Comparison of ENCODE assay signal across 25 cellular contexts in the genomic region with DNA sequence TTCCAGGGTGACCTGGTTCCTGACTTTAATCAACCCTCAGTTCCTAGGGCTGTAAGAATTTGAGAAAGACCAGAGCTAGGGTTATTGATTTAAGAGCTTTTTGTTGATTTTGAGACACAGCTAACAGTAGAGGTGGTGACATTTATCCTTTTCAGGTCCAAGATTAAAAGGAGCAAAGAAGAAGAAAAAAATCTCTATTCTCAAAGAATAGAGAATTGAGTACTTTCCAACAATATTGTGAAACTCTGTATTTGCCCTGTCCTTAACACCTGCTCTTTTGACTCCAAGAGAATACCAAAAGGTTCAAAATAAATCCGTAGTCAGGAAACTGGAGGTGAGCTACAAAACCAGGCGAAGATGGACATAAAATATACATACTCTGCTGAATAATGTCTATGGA.
"Had no signal": no experiment of that assay in that cellular context is flagged by ENCODE, and none has a peak within 500 bp of the region (broad histone marks: within the 10 kb centered on the region; RNA-seq: fewer than 3 reads in every experiment).

No MANE protein-coding gene starts in this region.

- H3K9me3 ChIP-seq: SJSA1 had no signal

- H3K27me3 ChIP-seq: SJSA1 had no signal

- H3K27ac Mint-ChIP-seq: activated CD8-positive, alpha-beta T cell treated with anti-CD3 and anti-CD28 coated beads, Interleukin-2, amount 10 ng/mL, durations not matched to agents 7 days and 5 days; T-helper 1 cell treated with Interleukin-12 subunit alpha and Interleukin-12 subunit beta and Interleukin-4 antibody, amounts not matched to agents 30 μg/mL and 1 μg/mL, for 36 hours; WTC11 had no signal

- H3K4me3 ChIP-seq: SJSA1 had no signal

- ATAC-seq: activated CD8-positive, alpha-beta T cell treated with anti-CD3 and anti-CD28 coated beads, Interleukin-2, amount 10 ng/mL, durations not matched to agents 7 days and 5 days; activated naive CD4-positive, alpha-beta T cell treated with anti-CD3 and anti-CD28 coated beads, Interleukin-2, amount 50 U/mL, for 72 hours; Panc1; SK-N-SH treated with all-trans-retinoic acid at 6 μM for 48 hours; WTC11 had no signal

- H3K4me3 Mint-ChIP-seq: activated CD8-positive, alpha-beta T cell treated with anti-CD3 and anti-CD28 coated beads, Interleukin-2, amount 10 ng/mL, durations not matched to agents 7 days and 5 days; T-helper 1 cell treated with Interleukin-12 subunit alpha and Interleukin-12 subunit beta and Interleukin-4 antibody, amounts not matched to agents 30 μg/mL and 1 μg/mL, for 36 hours; WTC11 had no signal

- H3K27ac ChIP-seq: KMS-11, SJSA1 had no signal

- DNase-seq: activated CD4-positive, alpha-beta T cell treated with anti-CD3 and anti-CD28 coated beads for 48 hours; activated CD4-positive, alpha-beta T cell treated with anti-CD3 and anti-CD28 coated beads, Interleukin-2, amount 50 U/mL, for 4 hours; activated CD4-positive, CD25-positive, alpha-beta regulatory T cell treated with anti-CD3 and anti-CD28 coated beads, Interleukin-2, amount 50 U/mL, for 72 hours; activated CD8-positive, alpha-beta memory T cell treated with anti-CD3 and anti-CD28 coated beads, Interleukin-2, amount 50 U/mL, for 48 hours; activated CD8-positive, alpha-beta T cell treated with anti-CD3 and anti-CD28 coated beads, Interleukin-2, amount 10 ng/mL, durations not matched to agents 7 days and 5 days; activated T-cell treated with anti-CD3 and anti-CD28 coated beads, Interleukin-2, amount 50 U/mL, for 1 hour; cerebellar nuclear complex; NCI-H1092; NCI-H1436; NCI-H1694 treated with DMSO at 0.1 percent for 48 hours; NCI-H2029 treated with DMSO at 0.1 percent for 48 hours; NCI-H510A treated with DMSO at 0.1 percent for 48 hours; NCI-H69; NK-92 treated with Interleukin-12 subunit alpha and Interleukin-12 subunit beta, amount 100 ng/mL, for 24 hours; OCI-M1; SHP77; SW 1271; T-helper 9 cell had no signal
